ENCODE assay signal across 18 cellular contexts in genomic region chr11:111606986-111607385, GRCh38.
"Had no signal": no experiment of that assay in that cellular context is flagged by ENCODE, and none has a peak within 500 bp of the region (broad histone marks: within the 10 kb centered on the region; RNA-seq: fewer than 3 reads in every experiment).

No MANE protein-coding gene starts in this region.

- H3K36me3 ChIP-seq: upper lobe of right lung had no signal

- H3K4me3 ChIP-seq: psoas muscle, testis, upper lobe of right lung had no signal

- H3K9me3 ChIP-seq: psoas muscle, testis, upper lobe of right lung had no signal

- H3K27me3 ChIP-seq: testis, upper lobe of right lung had no signal

- H3K4me1 ChIP-seq: testis had no signal

- DNase-seq: activated CD4-positive, alpha-beta T cell treated with anti-CD3 and anti-CD28 coated beads, Interleukin-2, amount 10 ng/mL, durations not matched to agents 7 days and 5 days; activated CD4-positive, CD25-positive, alpha-beta regulatory T cell; activated effector memory CD4-positive, alpha-beta T cell treated with anti-CD3 and anti-CD28 coated beads, Interleukin-2, amount 50 U/mL, for 16 hours; activated naive CD8-positive, alpha-beta T cell treated with anti-CD3 and anti-CD28 coated beads for 36 hours; activated T-cell treated with anti-CD3 and anti-CD28 coated beads, Interleukin-2, amount 50 U/mL, for 1 hour; central memory CD4-positive, alpha-beta T cell; effector memory CD8-positive, alpha-beta T cell; immature natural killer cell; mammary epithelial cell; natural killer cell; nucleus accumbens; psoas muscle; stimulated activated CD4-positive, alpha-beta T cell treated with anti-CD3 and anti-CD28 coated beads, Interleukin-2, amount 100 ng/mL, for 48 hours; stimulated activated naive CD8-positive, alpha-beta T cell treated with anti-CD3 and anti-CD28 coated beads, Interleukin-15, Interleukin-2, amounts not matched to agents 100 U/mL and 50 U/mL, for 24 hours; testis; upper lobe of right lung had no signal

- H3K27ac ChIP-seq: epithelial cell of prostate, psoas muscle, testis, upper lobe of right lung had no signal

- ATAC-seq: effector memory CD8-positive, alpha-beta T cell; natural killer cell; psoas muscle; sciatic nerve; stimulated activated naive CD8-positive, alpha-beta T cell treated with anti-CD3 and anti-CD28 coated beads, Interleukin-15, Interleukin-2, amounts not matched to agents 100 U/mL and 50 U/mL, for 24 hours; upper lobe of right lung had no signal
